Comparison of ENCODE assay signal across 8 cellular contexts in the genomic region with DNA sequence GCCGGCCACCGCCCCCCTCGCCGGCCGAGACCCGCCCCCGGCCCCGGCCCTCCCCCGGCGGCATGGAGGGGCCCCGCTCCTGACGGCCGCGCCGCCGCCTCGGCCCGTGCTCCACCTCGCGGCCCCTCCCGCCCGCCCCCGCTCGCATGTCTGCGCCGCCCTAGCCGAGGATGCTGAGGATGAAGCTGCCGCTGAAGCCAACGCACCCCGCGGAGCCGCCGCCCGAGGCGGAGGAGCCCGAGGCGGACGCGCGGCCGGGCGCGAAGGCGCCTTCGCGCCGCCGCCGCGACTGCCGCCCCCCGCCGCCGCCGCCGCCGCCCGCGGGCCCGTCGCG. TPM values are rescaled to one million over a fixed set of nuclear protein-coding genes. Genes with fewer than 3 reads are reported as not detected.
DNase-seq lines count a peak whose midpoint lies in the region; ATAC-seq and TF ChIP-seq lines count a peak whose summit lies in the region.

No MANE protein-coding gene starts in this region.

- peak overlapping the region; percentile 35 for H3K4me3 Mint-ChIP-seq in natural killer cell
- no peak overlapping the region for H3K4me3 Mint-ChIP-seq in natural killer cell treated with Interleukin-12 subunit alpha and Interleukin-12 subunit beta and Interleukin-15 and Interleukin-18, amount 100 ng/mL, for 72 hours

- no peaks in the 10 kb centered on the region for H3K36me3 Mint-ChIP-seq in natural killer cell
- H3K36me3 Mint-ChIP-seq in natural killer cell treated with Interleukin-12 subunit alpha and Interleukin-12 subunit beta and Interleukin-15 and Interleukin-18, amount 100 ng/mL, for 72 hours: peaks cover 12% of the 10 kb centered on the region

- no peak for TF ChIP-seq CTCF in natural killer cell (IDR thresholded peaks at IDR 0.05)
- TF ChIP-seq CTCF in breast epithelium (IDR thresholded peaks at IDR 0.05): no peak
- no peak for TF ChIP-seq CTCF in mucosa of descending colon (IDR thresholded peaks at IDR 0.05)

- no peak for TF ChIP-seq POLR2A in breast epithelium (IDR thresholded peaks at IDR 0.05)

- H3K36me3 ChIP-seq in breast epithelium: no peaks in the 10 kb centered on the region
- H3K36me3 ChIP-seq in mucosa of descending colon (ENCODE audit: low read depth): no peaks in the 10 kb centered on the region

- H3K4me1 Mint-ChIP-seq in natural killer cell: peaks cover 23 to 28% of the 10 kb centered on the region in 2 donors
- peaks cover 22 to 38% of the 10 kb centered on the region in 2 donors for H3K4me1 Mint-ChIP-seq in natural killer cell treated with Interleukin-12 subunit alpha and Interleukin-12 subunit beta and Interleukin-15 and Interleukin-18, amount 100 ng/mL, for 72 hours (ENCODE audit: low read depth in 2 of 2)

- ATAC-seq in natural killer cell (peak in 2 of 3 donors; percentile 63 to 76), mucosa of descending colon (no peak), GM18868 (IDR thresholded peaks at IDR 0.05; ENCODE audit: unreplicated experiment) (no peak)
- no peak for ATAC-seq in natural killer cell treated with Interleukin-12 subunit alpha and Interleukin-12 subunit beta and Interleukin-15 and Interleukin-18, amount 100 ng/mL, for 72 hours

- H3K27me3 ChIP-seq in breast epithelium: no peaks in the 10 kb centered on the region

- H3K9me3 ChIP-seq in breast epithelium (no peaks in the 10 kb centered on the region), mucosa of descending colon (no peaks in the 10 kb centered on the region)

- H3K27me3 Mint-ChIP-seq in natural killer cell (ENCODE audit: low read depth in 2 of 2): peaks cover 0 to 4% of the 10 kb centered on the region in 2 donors
- H3K27me3 Mint-ChIP-seq in natural killer cell treated with Interleukin-12 subunit alpha and Interleukin-12 subunit beta and Interleukin-15 and Interleukin-18, amount 100 ng/mL, for 72 hours: peaks cover 0 to 7% of the 10 kb centered on the region in 2 donors

- H3K4me3 ChIP-seq in breast epithelium (peak overlapping the region; percentile 79 to 91 (median 87)), mucosa of descending colon (peak overlapping the region; percentile 86)

- intact Hi-C loops in natural killer cell (cut with micrococcal nuclease): loop anchor here (5.0 to 10.0 kb wide), 2 partner anchors 192 to 899 kb away; a partner anchor contains a TSS
- intact Hi-C loops in breast epithelium (cut with DNase I; ENCODE audit: low total_unique reads): no loop called here
- intact Hi-C loops in mucosa of descending colon (cut with DNase I, micrococcal nuclease): no loop called here
- intact Hi-C loops in head of caudate nucleus (cut with DNase I): loop anchor here (5.0 to 10.0 kb wide), 2 partner anchors 194 to 338 kb away; a partner anchor contains a TSS

- peak overlapping the region; percentile 78 to 87 for H3K27ac Mint-ChIP-seq in natural killer cell
- H3K27ac Mint-ChIP-seq in natural killer cell treated with Interleukin-12 subunit alpha and Interleukin-12 subunit beta and Interleukin-15 and Interleukin-18, amount 100 ng/mL, for 72 hours: no peak overlapping the region

- no peak for DNase-seq in natural killer cell
- DNase-seq in natural killer cell treated with Interleukin-12 subunit alpha and Interleukin-12 subunit beta and Interleukin-15 and Interleukin-18, amount 100 ng/mL, for 72 hours (ENCODE audit: low spot score): no peak
- DNase-seq in breast epithelium (ENCODE audit: low spot score in 2 of 2): no peak
- no peak for DNase-seq in mucosa of descending colon
- DNase-seq in NCI-H1092 treated with DMSO at 0.1 percent for 48 hours (lab: John Stamatoyannopoulos, UW): no peak
- no peak for DNase-seq in NCI-H526 (lab: John Stamatoyannopoulos, UW)
- no peak for DNase-seq in head of caudate nucleus

- no peaks in the 10 kb centered on the region for H3K9me3 Mint-ChIP-seq in natural killer cell
- H3K9me3 Mint-ChIP-seq in natural killer cell treated with Interleukin-12 subunit alpha and Interleukin-12 subunit beta and Interleukin-15 and Interleukin-18, amount 100 ng/mL, for 72 hours: no peaks in the 10 kb centered on the region

- H3K4me1 ChIP-seq in breast epithelium (peaks cover 0 to 7% of the 10 kb centered on the region in 2 donors), mucosa of descending colon (ENCODE audit: low read depth) (peaks cover 21% of the 10 kb centered on the region)

- peak overlapping the region; percentile 99 for H3K27ac ChIP-seq in breast epithelium

RNA-seq across cellular contexts. Expression of a gene that starts 0.4 kb away (rescaled TPM):
- total RNA-seq in natural killer cell (10 to 100 TPM; 50.4 to 81.2 (median 59.6) TPM), breast epithelium (10 to 100 TPM; 24.3 to 36.3 (median 26.2) TPM), mucosa of descending colon (10 to 100 TPM; 22.2 to 27.5 (median 26.0) TPM)
- 10 to 100 TPM; 46.3 to 51.2 TPM for total RNA-seq in natural killer cell treated with Interleukin-12 subunit alpha and Interleukin-12 subunit beta and Interleukin-15 and Interleukin-18, amount 100 ng/mL, for 72 hours

Comparison
In these comparisons a context has a peak if more than half of its experiments do, and no peak if none do; other contexts are left out.
1. ATAC-seq: peak in natural killer cell (2 of 3); none in natural killer cell treated with Interleukin-12 subunit alpha and Interleukin-12 subunit beta and Interleukin-15 and Interleukin-18, amount 100 ng/mL, for 72 hours (0 of 2), mucosa of descending colon (single experiment) and GM18868 (single experiment).
2. H3K27ac Mint-ChIP-seq: peak in natural killer cell (2 of 2); none in natural killer cell treated with Interleukin-12 subunit alpha and Interleukin-12 subunit beta and Interleukin-15 and Interleukin-18, amount 100 ng/mL, for 72 hours (0 of 2).
3. intact Hi-C loops: an anchor here in natural killer cell (5.0 to 10.0 kb wide) and head of caudate nucleus (5.0 to 10.0 kb wide); none called in breast epithelium and mucosa of descending colon.